ENCODE assay signal across 8 cellular contexts in genomic region chr22:20524004-20524481, GRCh38. TPM values are rescaled to one million over a fixed set of nuclear protein-coding genes. Genes with fewer than 3 reads are reported as not detected.
DNase-seq lines count a peak whose midpoint lies in the region.

No MANE protein-coding gene starts in this region.

- H3K9me3 Mint-ChIP-seq in immature natural killer cell, result no peaks in the 10 kb centered on the region

- peak; percentile 11 for DNase-seq in stimulated activated CD4-positive, alpha-beta T cell treated with anti-CD3 and anti-CD28 coated beads, Interleukin-4, amount 100 ng/mL, for 24 hours
- DNase-seq in stimulated activated CD4-positive, alpha-beta T cell treated with anti-CD3 and anti-CD28 coated beads, Interleukin-4, amount 100 ng/mL, for 4 hours, result no peak
- DNase-seq in T-helper 22 cell (ENCODE audit: low read depth) (peak; percentile 41), immature natural killer cell (no peak), T1000 (lab: John Stamatoyannopoulos, UW) (no peak), NCI-H2227 treated with DMSO at 0.1 percent for 48 hours (lab: John Stamatoyannopoulos, UW) (no peak), KG1 (lab: John Stamatoyannopoulos, UW) (no peak), MV-4-11 (lab: John Stamatoyannopoulos, UW) (no peak)

- peaks cover 65 to 76% of the 10 kb centered on the region in 2 donors for H3K4me1 Mint-ChIP-seq in immature natural killer cell

- H3K36me3 Mint-ChIP-seq in immature natural killer cell, result peaks cover 5 to 24% (median 7%) of the 10 kb centered on the region in 3 donors

- H3K4me3 Mint-ChIP-seq in immature natural killer cell, result peak overlapping the region; percentile 31 to 50 (median 40)

- peak overlapping the region; percentile 60 to 92 (median 86) for H3K27ac Mint-ChIP-seq in immature natural killer cell

- H3K27me3 Mint-ChIP-seq in immature natural killer cell (ENCODE audit: low read depth in 3 of 3), result peaks cover 0 to 2% (median 1%) of the 10 kb centered on the region in 3 donors

RNA-seq across cellular contexts. Expression of gene MED15, which starts 16.6 kb away (rescaled TPM):
- polyA plus RNA-seq in immature natural killer cell, result 10 to 100 TPM; 12.1 to 91.3 (median 23.0) TPM

RNA-seq across cellular contexts. Expression of gene KLHL22, which starts 28.4 kb away (rescaled TPM):
- polyA plus RNA-seq in immature natural killer cell, result 10 to 100 TPM; 12.8 to 26.3 (median 26.1) TPM

Comparison
In these comparisons a context has a peak if more than half of its experiments do, and no peak if none do; other contexts are left out.
1. DNase-seq: peak in stimulated activated CD4-positive, alpha-beta T cell treated with anti-CD3 and anti-CD28 coated beads, Interleukin-4, amount 100 ng/mL, for 24 hours (single experiment) and T-helper 22 cell (single experiment); none in stimulated activated CD4-positive, alpha-beta T cell treated with anti-CD3 and anti-CD28 coated beads, Interleukin-4, amount 100 ng/mL, for 4 hours (0 of 2), immature natural killer cell (0 of 3), T1000 (single experiment), NCI-H2227 treated with DMSO at 0.1 percent for 48 hours (single experiment), KG1 (single experiment) and MV-4-11 (single experiment).